In genomic region chr13:82739881-82740280, GRCh38 we compare ENCODE assay signal across 18 cellular contexts.
DNase-seq lines count a peak whose midpoint lies in the region; ATAC-seq and TF ChIP-seq lines count a peak whose summit lies in the region.
"Had no signal": no experiment of that assay in that cellular context is flagged by ENCODE, and none has a peak within 500 bp of the region (broad histone marks: within the 10 kb centered on the region; RNA-seq: fewer than 3 reads in every experiment).

No MANE protein-coding gene starts in this region.

- no peak overlapping the region for H3K4me3 Mint-ChIP-seq in neural progenitor cell
- no peak overlapping the region for H3K4me3 Mint-ChIP-seq in activated CD4-positive, alpha-beta memory T cell treated with anti-CD3 and anti-CD28 coated beads for 36 hours
- H3K4me3 Mint-ChIP-seq: activated CD4-positive, alpha-beta T cell treated with anti-CD3 and anti-CD28 coated beads, Interleukin-2, amount 10 ng/mL, durations not matched to agents 7 days and 5 days; CD14-positive monocyte had no signal

- DNase-seq in GM03348 (ENCODE audit: low spot score), result peak; percentile 21
- DNase-seq in LNCaP clone FGC (ENCODE audit: low read depth), result no peak
- DNase-seq in choroid plexus epithelial cell (ENCODE audit: low read depth), result peak; percentile 54
- DNase-seq in neural progenitor cell (ENCODE audit: low spot score), result no peak
- no peak for DNase-seq in activated CD4-positive, alpha-beta memory T cell treated with anti-CD3 and anti-CD28 coated beads for 36 hours
- DNase-seq in body of pancreas, result no peak
- DNase-seq: activated CD4-positive, alpha-beta T cell treated with anti-CD3 and anti-CD28 coated beads, Interleukin-2, amount 10 ng/mL, durations not matched to agents 7 days and 5 days; activated T-cell treated with anti-CD3 and anti-CD28 coated beads for 4 hours; cortex of kidney; DMS 273 treated with DMSO at 0.1 percent for 48 hours; left ventricle myocardium superior; NCI-H1417 treated with DMSO at 0.1 percent for 48 hours; PC-9; stimulated activated CD4-positive, alpha-beta T cell treated with anti-CD3 and anti-CD28 coated beads, Interleukin-12 subunit alpha, Interleukin-12 subunit beta, amount 100 ng/mL, for 4 hours had no signal

- no peaks in the 10 kb centered on the region for H3K36me3 Mint-ChIP-seq in neural progenitor cell
- H3K36me3 Mint-ChIP-seq in activated CD4-positive, alpha-beta memory T cell treated with anti-CD3 and anti-CD28 coated beads for 36 hours, result no peaks in the 10 kb centered on the region
- H3K36me3 Mint-ChIP-seq: CD14-positive monocyte had no signal

- no peaks in the 10 kb centered on the region for H3K79me2 ChIP-seq in neural progenitor cell (ENCODE audit: low read depth)

- H3K4me1 Mint-ChIP-seq in neural progenitor cell, result no peaks in the 10 kb centered on the region
- no peaks in the 10 kb centered on the region for H3K4me1 Mint-ChIP-seq in activated CD4-positive, alpha-beta memory T cell treated with anti-CD3 and anti-CD28 coated beads for 36 hours (ENCODE audit: low read depth)
- H3K4me1 Mint-ChIP-seq: activated CD4-positive, alpha-beta T cell treated with anti-CD3 and anti-CD28 coated beads, Interleukin-2, amount 10 ng/mL, durations not matched to agents 7 days and 5 days; CD14-positive monocyte had no signal

- H3K9me3 ChIP-seq in neural progenitor cell (ENCODE audit: low read depth) (no peaks in the 10 kb centered on the region), body of pancreas (no peaks in the 10 kb centered on the region)
- H3K9me3 ChIP-seq: SJSA1 had no signal

- no peaks in the 10 kb centered on the region for H4K20me1 ChIP-seq in neural progenitor cell (ENCODE audit: low read depth)

- H3K4me2 ChIP-seq in neural progenitor cell, result no peak overlapping the region
- H3K4me2 ChIP-seq: PC-9 had no signal

- H3K4me3 ChIP-seq in LNCaP clone FGC (ENCODE audit: low read depth, low read length), result no peak overlapping the region
- H3K4me3 ChIP-seq in choroid plexus epithelial cell (ENCODE audit: low read depth, low read length), result no peak overlapping the region
- no peak overlapping the region for H3K4me3 ChIP-seq in neural progenitor cell
- H3K4me3 ChIP-seq in body of pancreas, result no peak overlapping the region
- H3K4me3 ChIP-seq: PC-9, SJSA1, thoracic aorta had no signal

- CTCF ChIA-PET in activated CD4-positive, alpha-beta memory T cell treated with anti-CD3 and anti-CD28 coated beads for 36 hours (lab: Charles Lee), result no interaction called here

- ATAC-seq in GM21381 (IDR thresholded peaks at IDR 0.05; ENCODE audit: unreplicated experiment) (no peak), body of pancreas (no peak)
- ATAC-seq: left ventricle myocardium superior had no signal

- no peak overlapping the region for H3K27ac Mint-ChIP-seq in neural progenitor cell
- no peak overlapping the region for H3K27ac Mint-ChIP-seq in activated CD4-positive, alpha-beta memory T cell treated with anti-CD3 and anti-CD28 coated beads for 36 hours
- H3K27ac Mint-ChIP-seq: activated CD4-positive, alpha-beta T cell treated with anti-CD3 and anti-CD28 coated beads, Interleukin-2, amount 10 ng/mL, durations not matched to agents 7 days and 5 days; CD14-positive monocyte had no signal

- WGBS in body of pancreas, 2 donors, result 50 to 73% methylated on average over 1 of the region's 1 CpG

- no peaks in the 10 kb centered on the region for H3K36me3 ChIP-seq in neural progenitor cell
- no peaks in the 10 kb centered on the region for H3K36me3 ChIP-seq in body of pancreas (replicated peaks in 1 of 2; ENCODE audit: insufficient read depth in 1 of 2, low read depth in 2 of 2)
- H3K36me3 ChIP-seq: SJSA1, thoracic aorta had no signal

- H3K9ac ChIP-seq in neural progenitor cell, result no peak overlapping the region

- intact Hi-C loops in activated CD4-positive, alpha-beta memory T cell treated with anti-CD3 and anti-CD28 coated beads for 36 hours (cut with micrococcal nuclease), result no loop called here
- intact Hi-C loops in body of pancreas (cut with DNase I), result no loop called here

- TF ChIP-seq CTCF in LNCaP clone FGC (IDR thresholded peaks at IDR 0.05; ENCODE audit: control insufficient read depth, extremely low read depth, insufficient read depth), result peak; percentile 44
- TF ChIP-seq CTCF in choroid plexus epithelial cell (conservative IDR thresholded peaks at IDR 0.05; ENCODE audit: low read depth, low read length), result peak; percentile 63
- peak; percentile 22 for TF ChIP-seq CTCF in neural progenitor cell (IDR thresholded peaks at IDR 0.05)
- no peak for TF ChIP-seq CTCF in body of pancreas (IDR thresholded peaks at IDR 0.05)

- H3K9me3 Mint-ChIP-seq in neural progenitor cell, result peaks cover 3% of the 10 kb centered on the region
- peaks cover 10% of the 10 kb centered on the region for H3K9me3 Mint-ChIP-seq in activated CD4-positive, alpha-beta memory T cell treated with anti-CD3 and anti-CD28 coated beads for 36 hours

- no peak for TF ChIP-seq POLR2A in body of pancreas (IDR thresholded peaks at IDR 0.05)

- no peak overlapping the region for H2AFZ ChIP-seq in neural progenitor cell (replicated peaks)
- H2AFZ ChIP-seq: PC-9 had no signal

- H3K27ac ChIP-seq in neural progenitor cell (no peak overlapping the region), body of pancreas (no peak overlapping the region)
- H3K27ac ChIP-seq: PC-9, SJSA1, thoracic aorta had no signal

- POLR2A ChIA-PET in activated CD4-positive, alpha-beta memory T cell treated with anti-CD3 and anti-CD28 coated beads for 36 hours (lab: Charles Lee), result no interaction called here

- no peaks in the 10 kb centered on the region for H3K4me1 ChIP-seq in neural progenitor cell
- H3K4me1 ChIP-seq in body of pancreas, result no peaks in the 10 kb centered on the region
- H3K4me1 ChIP-seq: SJSA1 had no signal

- H3K27me3 Mint-ChIP-seq in neural progenitor cell (ENCODE audit: insufficient read depth, low read depth), result no peaks in the 10 kb centered on the region
- no peaks in the 10 kb centered on the region for H3K27me3 Mint-ChIP-seq in activated CD4-positive, alpha-beta memory T cell treated with anti-CD3 and anti-CD28 coated beads for 36 hours
- H3K27me3 Mint-ChIP-seq: activated CD4-positive, alpha-beta T cell treated with anti-CD3 and anti-CD28 coated beads, Interleukin-2, amount 10 ng/mL, durations not matched to agents 7 days and 5 days had no signal

- H3K27me3 ChIP-seq in neural progenitor cell (no peaks in the 10 kb centered on the region), body of pancreas (no peaks in the 10 kb centered on the region)
- H3K27me3 ChIP-seq: SJSA1 had no signal

- H3F3A ChIP-seq in neural progenitor cell (ENCODE audit: low read depth), result no peaks in the 10 kb centered on the region

Comparison
In these comparisons a context has a peak if more than half of its experiments do, and no peak if none do; other contexts are left out.
1. DNase-seq: peak in GM03348 (single experiment) and choroid plexus epithelial cell (single experiment); none in LNCaP clone FGC (single experiment), neural progenitor cell (single experiment), activated CD4-positive, alpha-beta memory T cell treated with anti-CD3 and anti-CD28 coated beads for 36 hours (single experiment) and body of pancreas (0 of 4).
2. CTCF ChIP-seq: peak in LNCaP clone FGC (single experiment), choroid plexus epithelial cell (single experiment) and neural progenitor cell (single experiment); none in body of pancreas (0 of 7).